In the genomic region with DNA sequence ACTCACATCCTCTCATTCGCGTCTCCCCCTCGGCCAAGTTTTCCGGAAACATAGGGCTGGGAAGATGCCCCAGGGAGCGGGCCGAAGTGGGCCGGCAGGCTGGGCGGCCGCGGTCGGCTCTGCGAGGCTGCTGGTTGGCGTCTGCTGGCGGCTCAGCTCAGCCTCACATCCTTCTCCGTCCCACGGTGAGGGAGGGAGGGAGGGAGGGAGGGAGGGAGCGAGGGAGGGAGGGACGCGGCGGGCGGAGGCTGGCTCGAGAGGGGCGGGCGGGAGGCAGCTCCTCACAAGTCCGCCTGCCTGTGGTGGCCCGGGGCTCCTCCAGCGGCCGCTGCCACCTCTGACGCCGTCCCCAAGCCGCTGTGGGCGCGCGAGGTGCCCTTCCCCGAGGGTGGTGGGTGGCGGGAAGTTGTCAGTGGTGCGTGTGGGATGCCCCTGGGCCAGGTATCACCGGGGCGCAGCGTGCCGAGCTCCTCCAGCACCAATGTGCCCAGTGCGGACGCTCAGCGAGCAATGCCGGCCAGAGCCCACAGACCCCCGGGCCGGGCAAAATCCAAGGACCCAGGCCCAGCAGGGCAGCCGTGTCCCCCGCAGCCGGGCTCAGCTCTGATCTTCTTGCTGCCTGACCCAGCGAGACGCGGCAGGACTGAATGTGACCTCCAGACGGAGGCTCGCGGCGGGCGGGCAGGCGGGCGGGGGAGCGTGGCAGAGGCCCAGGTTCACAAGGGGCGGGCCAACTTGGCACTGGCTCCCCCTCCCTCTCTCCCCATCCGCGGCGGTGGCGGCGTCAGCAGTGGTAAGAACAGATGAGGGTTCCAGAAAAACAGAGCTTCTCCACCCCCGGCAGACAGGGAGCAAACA, we compare ENCODE assay signal across 8 cellular contexts.
DNase-seq lines count a peak whose midpoint lies in the region; ATAC-seq and TF ChIP-seq lines count a peak whose summit lies in the region.

No MANE protein-coding gene starts in this region.

- peaks cover 32% of the 10 kb centered on the region for H3K4me1 ChIP-seq in A673 (ENCODE audit: insufficient read depth, low read length, poor library complexity, severe bottlenecking)
- H3K4me1 ChIP-seq in left ventricle myocardium inferior: peaks cover 98% of the 10 kb centered on the region
- H3K4me1 ChIP-seq in thoracic aorta (ENCODE audit: control insufficient read depth in 1 of 2, low read depth in 2 of 2): peaks cover 53 to 80% of the 10 kb centered on the region in 2 donors

- intact Hi-C loops in A673 (cut with micrococcal nuclease; ENCODE audit: unreplicated experiment): no loop called here
- intact Hi-C loops in left ventricle myocardium inferior (cut with micrococcal nuclease): no loop called here

- H3K36me3 ChIP-seq in A673 (ENCODE audit: insufficient read depth, low read length, poor library complexity, severe bottlenecking) (peaks cover 20% of the 10 kb centered on the region), left ventricle myocardium inferior (peaks cover 19% of the 10 kb centered on the region), thoracic aorta (peaks cover 18% of the 10 kb centered on the region)

- CTCF ChIA-PET in A673 (lab: Charles Lee): interaction anchor here (0.6 to 0.9 kb wide), 3 partner anchors 11 to 363 kb away, joined by 5 to 12 read pairs (median 6); no protein-coding TSS in a partner anchor

- H3K27me3 ChIP-seq in A673 (replicated peaks; ENCODE audit: insufficient read depth, low read depth, low read length, poor library complexity): no peaks in the 10 kb centered on the region
- no peaks in the 10 kb centered on the region for H3K27me3 ChIP-seq in left ventricle myocardium inferior (ENCODE audit: low read depth)
- H3K27me3 ChIP-seq in thoracic aorta (replicated peaks; ENCODE audit: insufficient read depth): no peaks in the 10 kb centered on the region

- TF ChIP-seq CTCF in A673 (conservative IDR thresholded peaks at IDR 0.05; ENCODE audit: low read depth, low read length) (no peak), left ventricle myocardium inferior (IDR thresholded peaks at IDR 0.05; ENCODE audit: borderline replicate concordance) (no peak), thoracic aorta (IDR thresholded peaks at IDR 0.05) (no peak)

- DNase-seq in A673 (ENCODE audit: low spot score) (peak; percentile 79), T-helper 1 cell (peak; percentile 31 to 63 (median 54)), amygdala (lab: John Stamatoyannopoulos, UW) (peak in 55 of 56 donors; percentile 52 to 91 (median 79)), left ventricle myocardium inferior (peak; percentile 90), pons (ENCODE audit: low spot score) (peak; percentile 78), thoracic aorta (ENCODE audit: low spot score) (peak; percentile 62), UCSD-AML1 (lab: John Stamatoyannopoulos, UW; ENCODE audit: unreplicated experiment) (no peak)

- ATAC-seq in HG02943 (IDR thresholded peaks at IDR 0.05; ENCODE audit: low read depth, unreplicated experiment): peak; percentile 37
- ATAC-seq in thoracic aorta (ENCODE audit: insufficient number of reproducible peaks, low FRiP score, low read depth): peak; percentile 45

- peak overlapping the region; percentile 61 for H3K27ac ChIP-seq in A673 (ENCODE audit: low read depth, low read length, poor library complexity, severe bottlenecking)
- H3K27ac ChIP-seq in left ventricle myocardium inferior (replicated peaks): peak overlapping the region; percentile 98
- peak overlapping the region; percentile 81 to 96 for H3K27ac ChIP-seq in thoracic aorta

- POLR2A ChIA-PET in A673 (lab: Charles Lee; ENCODE audit: low non-redundant PET): no interaction called here

- H3K9me3 ChIP-seq in A673 (ENCODE audit: low read depth, low read length, poor library complexity, severe bottlenecking): no peaks in the 10 kb centered on the region
- H3K9me3 ChIP-seq in left ventricle myocardium inferior (replicated peaks): no peaks in the 10 kb centered on the region
- no peaks in the 10 kb centered on the region for H3K9me3 ChIP-seq in thoracic aorta

- BruUV-seq in A673 (replicated peaks; lab: Mats Ljungman, UMichigan): no TSS peak

- H3K4me3 ChIP-seq in A673 (ENCODE audit: low read depth, low read length, poor library complexity, severe bottlenecking) (peak overlapping the region; percentile 31), left ventricle myocardium inferior (peak overlapping the region; percentile 79), thoracic aorta (peak overlapping the region; percentile 88)

Comparison
In these comparisons a context has a peak if more than half of its experiments do, and no peak if none do; other contexts are left out.
1. H3K4me3 ChIP-seq: peak in every context shown above with its lines; median percentile 88 in thoracic aorta; 79 in left ventricle myocardium inferior; 31 in A673.